In genomic region chr6:52588710-52589091, GRCh38 we compare ENCODE assay signal across 2 cellular contexts.
TF ChIP-seq lines count a peak whose summit lies in the region.

No MANE protein-coding gene starts in this region.

TF ChIP-seq in WTC11, 78 proteins besides CTCF, POLR2A, EP300 and RAD21 (continued from another document):
- TF ChIP-seq MLX (CRISPR knock-in tag; IDR thresholded peaks at IDR 0.05) (no peak), ZNF512 (CRISPR knock-in tag; IDR thresholded peaks at IDR 0.05; ENCODE audit: borderline replicate concordance) (no peak), ZNF219 (CRISPR knock-in tag; IDR thresholded peaks at IDR 0.05; ENCODE audit: borderline replicate concordance) (no peak), SMAD3 (CRISPR knock-in tag; IDR thresholded peaks at IDR 0.05; ENCODE audit: borderline replicate concordance) (no peak), IRF1 (CRISPR knock-in tag; IDR thresholded peaks at IDR 0.05) (no peak), USF1 (CRISPR knock-in tag; IDR thresholded peaks at IDR 0.05) (no peak), ATF1 (CRISPR knock-in tag; IDR thresholded peaks at IDR 0.05) (no peak), ATF2 (CRISPR knock-in tag; IDR thresholded peaks at IDR 0.05; ENCODE audit: borderline replicate concordance, low read depth) (no peak), CREM (CRISPR knock-in tag; IDR thresholded peaks at IDR 0.05) (no peak), MXD4 (CRISPR knock-in tag; IDR thresholded peaks at IDR 0.05; ENCODE audit: borderline replicate concordance) (no peak), ETV6 (CRISPR knock-in tag; IDR thresholded peaks at IDR 0.05) (no peak), ZNF138 (CRISPR knock-in tag; conservative IDR thresholded peaks at IDR 0.05) (no peak)

TF ChIP-seq in liver, 16 proteins besides CTCF, POLR2A, EP300 and RAD21 (continued from another document):
- TF ChIP-seq REST (IDR thresholded peaks at IDR 0.05) (no peak), JUND (IDR thresholded peaks at IDR 0.05) (no peak), SP1 (IDR thresholded peaks at IDR 0.05) (no peak)
